Comparison of ENCODE assay signal across 23 cellular contexts in genomic region chr2:215548714-215549113, GRCh38.
DNase-seq lines count a peak whose midpoint lies in the region; ATAC-seq, FAIRE-seq and TF ChIP-seq lines count a peak whose summit lies in the region.
"Had no signal": no experiment of that assay in that cellular context is flagged by ENCODE, and none has a peak within 500 bp of the region (broad histone marks: within the 10 kb centered on the region; RNA-seq: fewer than 3 reads in every experiment).

No MANE protein-coding gene starts in this region.

- H3K79me2 ChIP-seq in hepatocyte (no peaks in the 10 kb centered on the region), HepG2 (ENCODE audit: insufficient read depth, low read length) (no peaks in the 10 kb centered on the region)

- no peak for FAIRE-seq in HepG2 (lab: Jason Lieb, UNC)
- FAIRE-seq: H54, pancreas had no signal

- no peak overlapping the region for H3K4me3 ChIP-seq in AG10803 (ENCODE audit: low read length)
- H3K4me3 ChIP-seq in astrocyte of the spinal cord (ENCODE audit: low read depth, low read length): no peak overlapping the region
- no peak overlapping the region for H3K4me3 ChIP-seq in hepatocyte
- no peak overlapping the region for H3K4me3 ChIP-seq in HepG2 (replicated peaks in 1 of 3; ENCODE audit: insufficient read depth in 1 of 3, low read depth in 2 of 3, low read length in 3 of 3)
- H3K4me3 ChIP-seq: BLaER1, breast epithelium, heart right ventricle, pancreas, right atrium auricular region, SJCRH30 had no signal

- H2AFZ ChIP-seq in hepatocyte: no peak overlapping the region
- H2AFZ ChIP-seq in HepG2 (ENCODE audit: low read length): no peak overlapping the region

- H4K20me1 ChIP-seq in hepatocyte (ENCODE audit: insufficient read depth, poor library complexity, severe bottlenecking): no peaks in the 10 kb centered on the region
- H4K20me1 ChIP-seq in HepG2 (ENCODE audit: insufficient read depth, low read length): no peaks in the 10 kb centered on the region
- H4K20me1 ChIP-seq: BLaER1 had no signal

- TF ChIP-seq CTCF in AG10803 (conservative IDR thresholded peaks at IDR 0.05; ENCODE audit: low read length) (no peak), astrocyte of the spinal cord (IDR thresholded peaks at IDR 0.05; ENCODE audit: low read depth, low read length) (no peak), hepatocyte (IDR thresholded peaks at IDR 0.05; ENCODE audit: poor library complexity) (no peak), HepG2 (CRISPR knock-in tag; IDR thresholded peaks at IDR 0.05) (no peak)

- in situ Hi-C loops in astrocyte of the spinal cord (cut with HindIII; ENCODE audit: low sequenced_read_pairs) (no loop called here), HepG2 (cut with HindIII; ENCODE audit: extremely low pct_ligation_motif_present, low pct_unique_long_range_greater_than_20kb) (no loop called here)

- H3K9ac ChIP-seq in HepG2 (ENCODE audit: insufficient read depth, low read depth, low read length): no peak overlapping the region
- H3K9ac ChIP-seq: BLaER1 had no signal

- intact Hi-C loops in HepG2 (cut with micrococcal nuclease; ENCODE audit: unreplicated experiment): no loop called here

- TF ChIP-seq POLR2A in HepG2 (IDR thresholded peaks at IDR 0.05; ENCODE audit: insufficient read depth in 1 of 2, low read depth in 2 of 2, low read length in 2 of 2): no peak

- H3K4me2 ChIP-seq in hepatocyte: no peak overlapping the region
- no peak overlapping the region for H3K4me2 ChIP-seq in HepG2 (ENCODE audit: low read depth, low read length)
- H3K4me2 ChIP-seq: BLaER1 had no signal

- ATAC-seq in GM18873 (IDR thresholded peaks at IDR 0.05; ENCODE audit: low FRiP score, unreplicated experiment) (no peak), HG02840 (IDR thresholded peaks at IDR 0.05; ENCODE audit: low FRiP score, unreplicated experiment) (no peak), HepG2 (no peak)
- ATAC-seq: heart right ventricle; left lobe of liver; naive thymus-derived CD8-positive, alpha-beta T cell; pancreas had no signal

- H3K9me3 ChIP-seq in hepatocyte (ENCODE audit: low read depth) (no peaks in the 10 kb centered on the region), HepG2 (ENCODE audit: low read length) (no peaks in the 10 kb centered on the region)
- H3K9me3 ChIP-seq: BLaER1, breast epithelium, heart right ventricle, pancreas, right atrium auricular region, SJCRH30 had no signal

- H3K9me2 ChIP-seq in hepatocyte (replicated peaks; ENCODE audit: insufficient read depth): no peaks in the 10 kb centered on the region

- no peaks in the 10 kb centered on the region for H3K36me3 ChIP-seq in hepatocyte (replicated peaks; ENCODE audit: insufficient read depth, low read depth)
- no peaks in the 10 kb centered on the region for H3K36me3 ChIP-seq in HepG2 (replicated peaks in 1 of 2; ENCODE audit: control insufficient read depth in 1 of 2, insufficient read depth in 2 of 2, low read length in 2 of 2)
- H3K36me3 ChIP-seq: BLaER1, breast epithelium, heart right ventricle, pancreas, right atrium auricular region, SJCRH30 had no signal

- BruUV-seq in HepG2 (replicated peaks; lab: Mats Ljungman, UMichigan): no TSS peak

- POLR2A ChIA-PET in HepG2 (lab: Yijun Ruan, JAX): no interaction called here

- H3K27ac ChIP-seq in hepatocyte (peak overlapping the region; percentile 17), HepG2 (ENCODE audit: extremely low read length, insufficient read depth, low read length) (no peak overlapping the region)
- H3K27ac ChIP-seq: BLaER1, breast epithelium, heart right ventricle, pancreas, right atrium auricular region, SJCRH30 had no signal

- 84% methylated on average over 2 of the region's 2 CpGs for WGBS in hepatocyte (ENCODE audit: low lambda C conversion rate, missing lambda C conversion rate)
- WGBS in HepG2 (ENCODE audit: low lambda C conversion rate): 98% methylated on average over 2 of the region's 2 CpGs

- TF ChIP-seq EP300 in HepG2 (IDR thresholded peaks at IDR 0.05; ENCODE audit: low read depth in 2 of 2, low read length in 2 of 2) (no peak), HepG2 (CRISPR knock-in tag; IDR thresholded peaks at IDR 0.05; ENCODE audit: borderline replicate concordance) (no peak)

- TF ChIP-seq RAD21 in HepG2 (CRISPR knock-in tag; IDR thresholded peaks at IDR 0.05): no peak

- H3K27me3 ChIP-seq in hepatocyte: no peaks in the 10 kb centered on the region
- H3K27me3 ChIP-seq in HepG2 (ENCODE audit: control insufficient read depth in 1 of 2, insufficient read depth in 2 of 2, low read length in 2 of 2): no peaks in the 10 kb centered on the region
- H3K27me3 ChIP-seq: BLaER1, breast epithelium, heart right ventricle, pancreas, right atrium auricular region, SJCRH30 had no signal

- DNase-seq in AG10803 (ENCODE audit: low read depth) (peak; percentile 20), HT1080 (ENCODE audit: low read depth) (peak; percentile 66), astrocyte of the spinal cord (ENCODE audit: low read depth, low spot score) (peak; percentile 57), hepatocyte (ENCODE audit: low spot score) (peak; percentile 10), SIG-M5 treated with dmso at 0.1 percent for 504 hours (lab: John Stamatoyannopoulos, UW; ENCODE audit: unreplicated experiment) (no peak), HepG2 (ENCODE audit: low spot score) (no peak)
- DNase-seq: activated CD4-positive, alpha-beta T cell treated with anti-CD3 and anti-CD28 coated beads for 4 hours; Calu3; heart right ventricle; KG1; MV-4-11; naive thymus-derived CD8-positive, alpha-beta T cell; NCI-H187; NCI-H345; pancreas; SJCRH30 had no signal

- CTCF ChIA-PET in HepG2 (lab: Yijun Ruan, JAX; ENCODE audit: low intra/inter-chr PET ratio, low total read pairs): no interaction called here

- H3K4me1 ChIP-seq in hepatocyte (ENCODE audit: insufficient read depth) (no peaks in the 10 kb centered on the region), HepG2 (ENCODE audit: insufficient read depth, low read length) (peaks cover 34% of the 10 kb centered on the region)
- H3K4me1 ChIP-seq: BLaER1, breast epithelium, heart right ventricle, pancreas, right atrium auricular region had no signal

TF ChIP-seq in HepG2, 621 proteins besides CTCF, POLR2A, EP300 and RAD21:
- TF ChIP-seq ZSCAN5A (CRISPR knock-in tag; IDR thresholded peaks at IDR 0.05; ENCODE audit: borderline replicate concordance) (no peak), ZNF44 (CRISPR knock-in tag; IDR thresholded peaks at IDR 0.05) (no peak), ZNF619 (CRISPR knock-in tag; IDR thresholded peaks at IDR 0.05) (no peak), ZNF446 (CRISPR knock-in tag; IDR thresholded peaks at IDR 0.05) (no peak), TAF15 (IDR thresholded peaks at IDR 0.05; ENCODE audit: low read depth, low read length, poor library complexity, severe bottlenecking) (no peak), ZFP41 (CRISPR knock-in tag; IDR thresholded peaks at IDR 0.05; ENCODE audit: borderline replicate concordance) (no peak)

Comparison
In these comparisons a context has a peak if more than half of its experiments do, and no peak if none do; other contexts are left out.
1. DNase-seq: peak in AG10803 (single experiment), HT1080 (single experiment), astrocyte of the spinal cord (single experiment) and hepatocyte (single experiment); none in SIG-M5 treated with dmso at 0.1 percent for 504 hours (single experiment) and HepG2 (single experiment).